In the genomic region with DNA sequence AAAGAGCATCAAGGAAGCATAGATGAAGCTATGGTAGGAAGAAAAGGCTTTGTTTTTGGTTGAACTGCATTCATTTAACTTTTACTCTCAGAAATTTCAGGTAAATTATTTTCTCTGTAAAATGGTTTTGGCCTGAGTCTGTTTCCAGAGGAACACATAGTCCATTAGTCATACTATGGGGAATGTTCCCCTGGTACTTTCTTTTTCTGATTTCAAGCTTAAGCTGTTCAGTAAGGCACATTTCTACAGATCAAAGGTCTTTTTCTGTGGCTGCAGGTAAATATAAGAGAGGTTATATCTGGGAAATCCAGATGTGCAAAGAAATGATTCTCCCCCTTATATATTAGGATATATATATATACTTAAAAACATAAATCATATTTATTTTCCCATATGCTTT, we compare ENCODE assay signal across 16 cellular contexts.
"Had no signal": no experiment of that assay in that cellular context is flagged by ENCODE, and none has a peak within 500 bp of the region (broad histone marks: within the 10 kb centered on the region; RNA-seq: fewer than 3 reads in every experiment).

No MANE protein-coding gene starts in this region.

- H3K4me1 Mint-ChIP-seq: activated CD4-positive, alpha-beta memory T cell treated with anti-CD3 and anti-CD28 coated beads, Interleukin-2, amount 10 ng/mL, durations not matched to agents 7 days and 5 days; activated CD8-positive, alpha-beta memory T cell treated with anti-CD3 and anti-CD28 coated beads, Interleukin-2, amount 10 ng/mL, durations not matched to agents 7 days and 5 days; stimulated activated naive B cell treated with anti-CD40 and anti-IgM and Interleukin-4, amounts not matched to agents 10 μg/mL and 1 μg/mL and 100 μg/mL, for 72 hours had no signal

- H3K27me3 ChIP-seq: neutrophil, sigmoid colon, upper lobe of left lung had no signal

- ATAC-seq: activated CD8-positive, alpha-beta memory T cell treated with anti-CD3 and anti-CD28 coated beads, Interleukin-2, amount 10 ng/mL, durations not matched to agents 7 days and 5 days; left colon; lower lobe of right lung; natural killer cell treated with Interleukin-12 subunit alpha and Interleukin-12 subunit beta and Interleukin-15 and Interleukin-18, amount 100 ng/mL, for 72 hours; stimulated activated naive B cell treated with anti-CD40 and anti-IgM and Interleukin-4, amounts not matched to agents 10 μg/mL and 1 μg/mL and 100 μg/mL, for 72 hours; WTC11 had no signal

- H3K27ac ChIP-seq: lower lobe of right lung, neutrophil, sigmoid colon, thoracic aorta, upper lobe of left lung had no signal

- H3K4me1 ChIP-seq: lower lobe of right lung, sigmoid colon, upper lobe of left lung had no signal

- H3K27ac Mint-ChIP-seq: activated CD4-positive, alpha-beta memory T cell treated with anti-CD3 and anti-CD28 coated beads, Interleukin-2, amount 10 ng/mL, durations not matched to agents 7 days and 5 days; activated CD8-positive, alpha-beta memory T cell treated with anti-CD3 and anti-CD28 coated beads, Interleukin-2, amount 10 ng/mL, durations not matched to agents 7 days and 5 days; natural killer cell treated with Interleukin-12 subunit alpha and Interleukin-12 subunit beta and Interleukin-15 and Interleukin-18, amount 100 ng/mL, for 72 hours; stimulated activated naive B cell treated with anti-CD40 and anti-IgM and Interleukin-4, amounts not matched to agents 10 μg/mL and 1 μg/mL and 100 μg/mL, for 72 hours; T-helper 2 cell treated with Interferon-gamma antibody and Interleukin-4, amounts not matched to agents 5 μg/mL and 100 μg/mL, for 36 hours; WTC11 had no signal

- H3K27me3 Mint-ChIP-seq: activated CD4-positive, alpha-beta memory T cell treated with anti-CD3 and anti-CD28 coated beads, Interleukin-2, amount 10 ng/mL, durations not matched to agents 7 days and 5 days; activated CD8-positive, alpha-beta memory T cell treated with anti-CD3 and anti-CD28 coated beads, Interleukin-2, amount 10 ng/mL, durations not matched to agents 7 days and 5 days; natural killer cell treated with Interleukin-12 subunit alpha and Interleukin-12 subunit beta and Interleukin-15 and Interleukin-18, amount 100 ng/mL, for 72 hours; stimulated activated naive B cell treated with anti-CD40 and anti-IgM and Interleukin-4, amounts not matched to agents 10 μg/mL and 1 μg/mL and 100 μg/mL, for 72 hours had no signal

- H3K36me3 Mint-ChIP-seq: activated CD8-positive, alpha-beta memory T cell treated with anti-CD3 and anti-CD28 coated beads, Interleukin-2, amount 10 ng/mL, durations not matched to agents 7 days and 5 days; stimulated activated naive B cell treated with anti-CD40 and anti-IgM and Interleukin-4, amounts not matched to agents 10 μg/mL and 1 μg/mL and 100 μg/mL, for 72 hours; WTC11 had no signal

- DNase-seq: activated CD4-positive, alpha-beta memory T cell treated with anti-CD3 and anti-CD28 coated beads, Interleukin-2, amount 10 ng/mL, durations not matched to agents 7 days and 5 days; activated CD4-positive, alpha-beta T cell treated with anti-CD3 and anti-CD28 coated beads for 4 hours; activated CD8-positive, alpha-beta memory T cell treated with anti-CD3 and anti-CD28 coated beads, Interleukin-2, amount 10 ng/mL, durations not matched to agents 7 days and 5 days; aorta; cerebellar nuclear complex; effector CD4-positive, alpha-beta T cell; left colon; lower lobe of right lung; sigmoid colon; stimulated activated naive B cell treated with anti-CD40 and anti-IgM and Interleukin-4, amounts not matched to agents 10 μg/mL and 1 μg/mL and 100 μg/mL, for 72 hours; upper lobe of left lung had no signal

- H3K4me3 Mint-ChIP-seq: activated CD4-positive, alpha-beta memory T cell treated with anti-CD3 and anti-CD28 coated beads, Interleukin-2, amount 10 ng/mL, durations not matched to agents 7 days and 5 days; activated CD8-positive, alpha-beta memory T cell treated with anti-CD3 and anti-CD28 coated beads, Interleukin-2, amount 10 ng/mL, durations not matched to agents 7 days and 5 days; natural killer cell treated with Interleukin-12 subunit alpha and Interleukin-12 subunit beta and Interleukin-15 and Interleukin-18, amount 100 ng/mL, for 72 hours; stimulated activated naive B cell treated with anti-CD40 and anti-IgM and Interleukin-4, amounts not matched to agents 10 μg/mL and 1 μg/mL and 100 μg/mL, for 72 hours; T-helper 2 cell treated with Interferon-gamma antibody and Interleukin-4, amounts not matched to agents 5 μg/mL and 100 μg/mL, for 36 hours; WTC11 had no signal
